In the genomic region with DNA sequence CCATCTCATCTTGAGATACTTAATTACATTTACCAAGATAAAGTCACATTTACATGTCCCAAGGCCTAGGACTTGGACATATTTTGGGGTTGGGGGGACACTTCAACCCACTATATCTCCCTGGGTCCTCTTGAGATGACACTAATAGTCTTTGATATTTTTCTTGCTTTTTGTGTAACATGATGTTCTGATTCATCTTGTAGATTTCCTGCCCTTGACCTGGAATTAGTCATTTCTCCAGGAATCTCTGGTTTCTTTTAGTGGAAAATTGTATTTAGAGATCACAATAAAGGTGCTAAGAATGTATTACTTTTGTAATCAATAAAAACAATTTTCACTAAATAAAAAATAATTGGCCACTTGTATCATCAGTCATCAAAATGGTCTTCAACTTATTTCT, we compare ENCODE assay signal across 22 cellular contexts.
DNase-seq lines count a peak whose midpoint lies in the region; ATAC-seq, FAIRE-seq and TF ChIP-seq lines count a peak whose summit lies in the region.
"Had no signal": no experiment of that assay in that cellular context is flagged by ENCODE, and none has a peak within 500 bp of the region (broad histone marks: within the 10 kb centered on the region; RNA-seq: fewer than 3 reads in every experiment).

No MANE protein-coding gene starts in this region.

- no peaks in the 10 kb centered on the region for H3K9me3 Mint-ChIP-seq in WTC11

- TF ChIP-seq POLR2A in H54 (IDR thresholded peaks at IDR 0.05; ENCODE audit: low read depth, low read length), result no peak

- H3K36me3 ChIP-seq in smooth muscle cell (ENCODE audit: low read depth), result no peaks in the 10 kb centered on the region

- H3K9me3 ChIP-seq in smooth muscle cell (replicated peaks; ENCODE audit: low read depth), result no peaks in the 10 kb centered on the region
- H3K9me3 ChIP-seq: Caco-2, psoas muscle, thoracic aorta had no signal

- peaks cover 20% of the 10 kb centered on the region for H3F3A ChIP-seq in smooth muscle cell (ENCODE audit: low read depth)

- CTCF ChIA-PET in WTC11 (lab: Charles Lee), result interaction anchor here (0.6 to 1.4 kb wide), 4 partner anchors 130 to 145 kb away, joined by 3 to 6 read pairs (median 4); no protein-coding TSS in a partner anchor

- no peaks in the 10 kb centered on the region for H3K79me2 ChIP-seq in smooth muscle cell (ENCODE audit: low read depth)

- H3K36me3 Mint-ChIP-seq in WTC11, result peaks cover 23% of the 10 kb centered on the region

- DNase-seq in H54 (ENCODE audit: insufficient read length, low spot score) (peak; percentile 23), WTC11 (ENCODE audit: low spot score) (no peak), fibroblast of the aortic adventitia (ENCODE audit: low read depth) (peak; percentile 32), smooth muscle cell (lab: John Stamatoyannopoulos, UW; ENCODE audit: unreplicated experiment) (no peak), GF-D8 (lab: John Stamatoyannopoulos, UW) (no peak)
- DNase-seq: activated CD4-positive, CD25-positive, alpha-beta regulatory T cell treated with anti-CD3 and anti-CD28 coated beads, Interleukin-2, amount 50 U/mL, for 72 hours; activated T-cell treated with anti-CD3 and anti-CD28 coated beads, Interleukin-2, amount 50 U/mL, for 1 hour; amniotic stem cell; Caco-2; DND-41; hippocampal formation; NCI-H1436 treated with DMSO at 0.1 percent for 48 hours; psoas muscle; stimulated activated CD4-positive, alpha-beta T cell treated with anti-CD3 and anti-CD28 coated beads, Interleukin-2, amount 100 ng/mL, for 48 hours; stimulated activated naive CD4-positive, alpha-beta T cell; T1000 had no signal

- H3K27ac Mint-ChIP-seq in WTC11, result peak overlapping the region; percentile 42; the same call in 1 of the 2 replicates
- H3K27ac Mint-ChIP-seq: B cell had no signal

- no peaks in the 10 kb centered on the region for H3K4me1 ChIP-seq in smooth muscle cell (ENCODE audit: low read depth)
- H3K4me1 ChIP-seq: Caco-2 had no signal

- POLR2A ChIA-PET in WTC11 (lab: Charles Lee), result no interaction called here

- H3K9ac ChIP-seq in smooth muscle cell (ENCODE audit: low read depth), result no peak overlapping the region

- H3K4me3 Mint-ChIP-seq in WTC11, result no peak overlapping the region
- H3K4me3 Mint-ChIP-seq: B cell had no signal

- no peak overlapping the region for H3K4me2 ChIP-seq in smooth muscle cell

- no peaks in the 10 kb centered on the region for H3K4me1 Mint-ChIP-seq in WTC11

- ATAC-seq in WTC11, result no peak
- ATAC-seq in GM18870 (IDR thresholded peaks at IDR 0.05; ENCODE audit: unreplicated experiment), result no peak
- no peak for ATAC-seq in HG02642 (IDR thresholded peaks at IDR 0.05; ENCODE audit: poor library complexity, unreplicated experiment)
- ATAC-seq: foreskin keratinocyte, psoas muscle had no signal

- no peak for FAIRE-seq in H54 (lab: Jason Lieb, UNC)
- FAIRE-seq: H1 had no signal

- no peaks in the 10 kb centered on the region for H3K27me3 ChIP-seq in smooth muscle cell (ENCODE audit: low read depth)
- H3K27me3 ChIP-seq: foreskin keratinocyte had no signal

- TF ChIP-seq CTCF in WTC11 (IDR thresholded peaks at IDR 0.05), result no peak
- TF ChIP-seq CTCF in fibroblast of the aortic adventitia (IDR thresholded peaks at IDR 0.05; ENCODE audit: insufficient read depth, low read length), result no peak
- TF ChIP-seq CTCF in smooth muscle cell (IDR thresholded peaks at IDR 0.05; ENCODE audit: borderline replicate concordance, insufficient read depth, poor library complexity, severe bottlenecking), result no peak

- H2AFZ ChIP-seq in smooth muscle cell (ENCODE audit: low read depth), result no peak overlapping the region

- peak overlapping the region; percentile 50 for H3K27ac ChIP-seq in smooth muscle cell (ENCODE audit: low read depth)
- H3K27ac ChIP-seq: foreskin keratinocyte, psoas muscle, thoracic aorta had no signal

- H3K4me3 ChIP-seq in fibroblast of the aortic adventitia (ENCODE audit: low read depth, low read length) (no peak overlapping the region), smooth muscle cell (no peak overlapping the region)
- H3K4me3 ChIP-seq: psoas muscle, thoracic aorta had no signal

- peaks cover 4% of the 10 kb centered on the region for H4K20me1 ChIP-seq in smooth muscle cell (ENCODE audit: low read depth)

- no peaks in the 10 kb centered on the region for H3K27me3 Mint-ChIP-seq in WTC11 (ENCODE audit: low read depth)
- H3K27me3 Mint-ChIP-seq: B cell had no signal

TF ChIP-seq in WTC11, 78 proteins besides CTCF, POLR2A, EP300 and RAD21 (continues in another document):
- TF ChIP-seq ZNF423 (CRISPR knock-in tag; IDR thresholded peaks at IDR 0.05) (no peak), HMGXB4 (CRISPR knock-in tag; IDR thresholded peaks at IDR 0.05) (no peak), ZMAT4 (CRISPR knock-in tag; IDR thresholded peaks at IDR 0.05) (no peak), OVOL2 (CRISPR knock-in tag; IDR thresholded peaks at IDR 0.05; ENCODE audit: borderline replicate concordance) (no peak), KAT7 (CRISPR knock-in tag; IDR thresholded peaks at IDR 0.05; ENCODE audit: borderline replicate concordance) (no peak), IRF1 (CRISPR knock-in tag; IDR thresholded peaks at IDR 0.05) (no peak)
- TF ChIP-seq, protein P1, sequence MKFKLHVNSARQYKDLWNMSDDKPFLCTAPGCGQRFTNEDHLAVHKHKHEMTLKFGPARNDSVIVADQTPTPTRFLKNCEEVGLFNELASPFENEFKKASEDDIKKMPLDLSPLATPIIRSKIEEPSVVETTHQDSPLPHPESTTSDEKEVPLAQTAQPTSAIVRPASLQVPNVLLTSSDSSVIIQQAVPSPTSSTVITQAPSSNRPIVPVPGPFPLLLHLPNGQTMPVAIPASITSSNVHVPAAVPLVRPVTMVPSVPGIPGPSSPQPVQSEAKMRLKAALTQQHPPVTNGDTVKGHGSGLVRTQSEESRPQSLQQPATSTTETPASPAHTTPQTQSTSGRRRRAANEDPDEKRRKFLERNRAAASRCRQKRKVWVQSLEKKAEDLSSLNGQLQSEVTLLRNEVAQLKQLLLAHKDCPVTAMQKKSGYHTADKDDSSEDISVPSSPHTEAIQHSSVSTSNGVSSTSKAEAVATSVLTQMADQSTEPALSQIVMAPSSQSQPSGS (CRISPR knock-in tag; IDR thresholded peaks at IDR 0.05; ENCODE audit: borderline replicate concordance, low read depth), result no peak
- TF ChIP-seq, protein P2, sequence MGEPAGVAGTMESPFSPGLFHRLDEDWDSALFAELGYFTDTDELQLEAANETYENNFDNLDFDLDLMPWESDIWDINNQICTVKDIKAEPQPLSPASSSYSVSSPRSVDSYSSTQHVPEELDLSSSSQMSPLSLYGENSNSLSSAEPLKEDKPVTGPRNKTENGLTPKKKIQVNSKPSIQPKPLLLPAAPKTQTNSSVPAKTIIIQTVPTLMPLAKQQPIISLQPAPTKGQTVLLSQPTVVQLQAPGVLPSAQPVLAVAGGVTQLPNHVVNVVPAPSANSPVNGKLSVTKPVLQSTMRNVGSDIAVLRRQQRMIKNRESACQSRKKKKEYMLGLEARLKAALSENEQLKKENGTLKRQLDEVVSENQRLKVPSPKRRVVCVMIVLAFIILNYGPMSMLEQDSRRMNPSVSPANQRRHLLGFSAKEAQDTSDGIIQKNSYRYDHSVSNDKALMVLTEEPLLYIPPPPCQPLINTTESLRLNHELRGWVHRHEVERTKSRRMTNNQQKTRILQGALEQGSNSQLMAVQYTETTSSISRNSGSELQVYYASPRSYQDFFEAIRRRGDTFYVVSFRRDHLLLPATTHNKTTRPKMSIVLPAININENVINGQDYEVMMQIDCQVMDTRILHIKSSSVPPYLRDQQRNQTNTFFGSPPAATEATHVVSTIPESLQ (CRISPR knock-in tag; IDR thresholded peaks at IDR 0.05), result no peak

Comparison
In these comparisons a context has a peak if more than half of its experiments do, and no peak if none do; other contexts are left out.
1. DNase-seq: peak in H54 (single experiment) and fibroblast of the aortic adventitia (single experiment); none in WTC11 (single experiment), smooth muscle cell (single experiment) and GF-D8 (single experiment).